Comparison of ENCODE assay signal across 18 cellular contexts in genomic region chr2:25927357-25927756, GRCh38. TPM values are rescaled to one million over a fixed set of nuclear protein-coding genes. Genes with fewer than 3 reads are reported as not detected.
DNase-seq lines count a peak whose midpoint lies in the region; ATAC-seq and TF ChIP-seq lines count a peak whose summit lies in the region.
"Had no signal": no experiment of that assay in that cellular context is flagged by ENCODE, and none has a peak within 500 bp of the region (broad histone marks: within the 10 kb centered on the region; RNA-seq: fewer than 3 reads in every experiment).

No MANE protein-coding gene starts in this region.

- no peaks in the 10 kb centered on the region for H3K4me1 ChIP-seq in PC-3 (ENCODE audit: insufficient read depth, low read length)
- H3K4me1 ChIP-seq in osteoblast (ENCODE audit: insufficient read depth, low read length), result no peaks in the 10 kb centered on the region
- H3K4me1 ChIP-seq: BLaER1, Peyer's patch had no signal

- H3K4me2 ChIP-seq in PC-3 (ENCODE audit: low read length) (no peak overlapping the region), osteoblast (ENCODE audit: insufficient read depth, low read length) (no peak overlapping the region)
- H3K4me2 ChIP-seq: BLaER1 had no signal

- no peaks in the 10 kb centered on the region for H3K27me3 Mint-ChIP-seq in activated T-cell treated with anti-CD3 and anti-CD28 coated beads, Interleukin-2, amount 50 U/mL, for 24 hours
- H3K27me3 Mint-ChIP-seq: CD4-positive, alpha-beta T cell had no signal

- TF ChIP-seq CTCF in GM12864 (IDR thresholded peaks at IDR 0.05; ENCODE audit: low read depth, low read length, missing control alignments) (no peak), PC-3 (conservative IDR thresholded peaks at IDR 0.05; ENCODE audit: low read depth, low read length) (no peak), osteoblast (IDR thresholded peaks at IDR 0.05; ENCODE audit: extremely low read depth, low read depth, low read length) (no peak)

- no peaks in the 10 kb centered on the region for H3K9me3 Mint-ChIP-seq in activated T-cell treated with anti-CD3 and anti-CD28 coated beads, Interleukin-2, amount 50 U/mL, for 24 hours
- H3K9me3 Mint-ChIP-seq: CD4-positive, alpha-beta T cell had no signal

- H3K4me3 ChIP-seq in GM12864 (ENCODE audit: low read depth, low read length) (no peak overlapping the region), PC-3 (ENCODE audit: low read length) (no peak overlapping the region), osteoblast (ENCODE audit: insufficient read depth, low read length) (no peak overlapping the region)
- H3K4me3 ChIP-seq: BLaER1, Peyer's patch had no signal

- H4K20me1 ChIP-seq in PC-3 (ENCODE audit: low read length) (no peaks in the 10 kb centered on the region), osteoblast (ENCODE audit: insufficient read depth, low read length) (no peaks in the 10 kb centered on the region)
- H4K20me1 ChIP-seq: BLaER1 had no signal

- H3K4me3 Mint-ChIP-seq in activated T-cell treated with anti-CD3 and anti-CD28 coated beads, Interleukin-2, amount 50 U/mL, for 24 hours, result no peak overlapping the region
- H3K4me3 Mint-ChIP-seq: CD4-positive, alpha-beta T cell had no signal

- H3K9me2 ChIP-seq in PC-3 (replicated peaks; ENCODE audit: low read length), result no peaks in the 10 kb centered on the region

- H3K36me3 ChIP-seq in PC-3 (ENCODE audit: low read depth, low read length) (no peaks in the 10 kb centered on the region), osteoblast (ENCODE audit: insufficient read depth, low read length) (peaks cover 9% of the 10 kb centered on the region)

- POLR2A ChIA-PET in PC-3 (lab: Charles Lee; ENCODE audit: unreplicated experiment), result no interaction called here

- H3F3A ChIP-seq in PC-3 (ENCODE audit: low read length, unreplicated experiment), result no peaks in the 10 kb centered on the region

- CTCF ChIA-PET in PC-3 (lab: Charles Lee), result interaction anchor here (0.5 kb wide), 1 partner anchor 57 kb away, joined by 4 read pairs; no protein-coding TSS in a partner anchor

- peak overlapping the region; percentile 20 for H3K27ac Mint-ChIP-seq in activated T-cell treated with anti-CD3 and anti-CD28 coated beads, Interleukin-2, amount 50 U/mL, for 24 hours
- H3K27ac Mint-ChIP-seq: CD4-positive, alpha-beta T cell had no signal

- DNase-seq in activated T-cell treated with anti-CD3 and anti-CD28 coated beads, Interleukin-2, amount 50 U/mL, for 24 hours, result no peak
- no peak for DNase-seq in activated T-cell treated with anti-CD3 and anti-CD28 coated beads for 4 hours
- DNase-seq in GM12864 (ENCODE audit: low read depth), result peak; percentile 8
- DNase-seq in PC-3, result no peak
- DNase-seq in osteoblast (ENCODE audit: insufficient read length, low spot score, missing footprints), result peak; percentile 22
- DNase-seq in NCI-H2107 treated with DMSO at 0.1 percent for 48 hours (lab: John Stamatoyannopoulos, UW; ENCODE audit: unreplicated experiment), result no peak
- DNase-seq: CD4-positive, alpha-beta T cell; COR-L47; DMS79; KG1; NCI-H1092 treated with DMSO at 0.1 percent for 48 hours; NCI-H1930; NCI-H2227 treated with DMSO at 0.1 percent for 48 hours; NCI-H510A; NCI-H748 treated with DMSO at 0.1 percent for 48 hours; Peyer's patch had no signal

- no peaks in the 10 kb centered on the region for H3K79me2 ChIP-seq in PC-3 (ENCODE audit: low read length)
- no peaks in the 10 kb centered on the region for H3K79me2 ChIP-seq in osteoblast (ENCODE audit: insufficient read depth, low read length)

- H3K9ac ChIP-seq in PC-3 (ENCODE audit: low read length), result no peak overlapping the region
- H3K9ac ChIP-seq: BLaER1 had no signal

- H2AFZ ChIP-seq in PC-3 (ENCODE audit: low read length) (no peak overlapping the region), osteoblast (ENCODE audit: low read length) (no peak overlapping the region)

- H3K27ac ChIP-seq in PC-3 (ENCODE audit: low read length) (no peak overlapping the region), osteoblast (ENCODE audit: low read depth, low read length) (no peak overlapping the region)
- H3K27ac ChIP-seq: BLaER1, Peyer's patch had no signal

- ATAC-seq in PC-3 (no peak), GM19455 (IDR thresholded peaks at IDR 0.05; ENCODE audit: unreplicated experiment) (no peak)

- no peaks in the 10 kb centered on the region for H3K27me3 ChIP-seq in PC-3 (ENCODE audit: low read length)
- H3K27me3 ChIP-seq in osteoblast (ENCODE audit: insufficient read depth, low read length), result no peaks in the 10 kb centered on the region
- H3K27me3 ChIP-seq: BLaER1, Peyer's patch had no signal

- H3K4me1 Mint-ChIP-seq in activated T-cell treated with anti-CD3 and anti-CD28 coated beads, Interleukin-2, amount 50 U/mL, for 24 hours (ENCODE audit: low read depth), result peaks cover 7% of the 10 kb centered on the region

- intact Hi-C loops in PC-3 (cut with micrococcal nuclease), result no loop called here

- no peaks in the 10 kb centered on the region for H3K9me3 ChIP-seq in PC-3 (ENCODE audit: low read length)
- no peaks in the 10 kb centered on the region for H3K9me3 ChIP-seq in osteoblast (ENCODE audit: low read depth, low read length)
- H3K9me3 ChIP-seq: BLaER1, Peyer's patch had no signal

- TSS peak; percentile 27 for BruUV-seq in PC-3 (replicated peaks; lab: Mats Ljungman, UMichigan)

- no peaks in the 10 kb centered on the region for H3K36me3 Mint-ChIP-seq in activated T-cell treated with anti-CD3 and anti-CD28 coated beads, Interleukin-2, amount 50 U/mL, for 24 hours (ENCODE audit: low read depth)

RNA-seq across cellular contexts. Expression of gene ASXL2, which starts 49.1 kb away (rescaled TPM):
- 11.5 and 18.7 TPM in 2 replicates for total RNA-seq in PC-3 (2014; rRNA removed)
- 13.0 and 15.0 TPM in 2 replicates for total RNA-seq in osteoblast

RNA-seq across cellular contexts. Expression of gene KIF3C, which starts 54.9 kb away (rescaled TPM):
- total RNA-seq in PC-3 (2014; rRNA removed) (12.8 and 20.1 TPM in 2 replicates), osteoblast (14.4 and 17.0 TPM in 2 replicates)

Comparison
In these comparisons a context has a peak if more than half of its experiments do, and no peak if none do; other contexts are left out.
1. DNase-seq: peak in GM12864 (single experiment) and osteoblast (single experiment); none in activated T-cell treated with anti-CD3 and anti-CD28 coated beads, Interleukin-2, amount 50 U/mL, for 24 hours (single experiment), activated T-cell treated with anti-CD3 and anti-CD28 coated beads for 4 hours (single experiment), PC-3 (single experiment) and NCI-H2107 treated with DMSO at 0.1 percent for 48 hours (single experiment).